Comparison of ENCODE assay signal across 11 cellular contexts in genomic region chr9:114869845-114870244, GRCh38.
DNase-seq lines count a peak whose midpoint lies in the region; ATAC-seq and TF ChIP-seq lines count a peak whose summit lies in the region.
"Had no signal": no experiment of that assay in that cellular context is flagged by ENCODE, and none has a peak within 500 bp of the region (broad histone marks: within the 10 kb centered on the region; RNA-seq: fewer than 3 reads in every experiment).

No MANE protein-coding gene starts in this region.

- DNase-seq in Calu3 (peak; percentile 61), Peyer's patch (peak; percentile 43 to 66 (median 44)), hepatocyte (ENCODE audit: low spot score) (peak; percentile 37), testis (no peak), GM10266 (ENCODE audit: extremely low spot score) (no peak), foreskin melanocyte (no peak)
- DNase-seq: left ventricle myocardium superior, posterior cingulate gyrus had no signal

- intact Hi-C loops in Calu3 (cut with micrococcal nuclease; ENCODE audit: unreplicated experiment) (no loop called here), testis (cut with DNase I; ENCODE audit: low total_unique reads) (no loop called here)

- ATAC-seq in GM21786 (IDR thresholded peaks at IDR 0.05; ENCODE audit: unreplicated experiment) = no peak
- ATAC-seq: GM12878, left ventricle myocardium superior had no signal

- H3K9me2 ChIP-seq in hepatocyte (replicated peaks; ENCODE audit: insufficient read depth) = no peaks in the 10 kb centered on the region

- BruUV-seq in Calu3 (replicated peaks; lab: Mats Ljungman, UMichigan) = no TSS peak

- H3K9me3 ChIP-seq in Peyer's patch (no peaks in the 10 kb centered on the region), hepatocyte (ENCODE audit: low read depth) (no peaks in the 10 kb centered on the region), testis (no peaks in the 10 kb centered on the region)

- H3K4me3 Mint-ChIP-seq in Calu3 (ENCODE audit: low read depth, unreplicated experiment) = no peak overlapping the region

- H3K27me3 Mint-ChIP-seq in Calu3 (ENCODE audit: unreplicated experiment) = no peaks in the 10 kb centered on the region

- no peak overlapping the region for H2AFZ ChIP-seq in hepatocyte

- H3K27ac Mint-ChIP-seq in Calu3 (ENCODE audit: unreplicated experiment) = no peak overlapping the region

- H3K4me3 ChIP-seq in Peyer's patch (no peak overlapping the region), hepatocyte (no peak overlapping the region), testis (no peak overlapping the region)
- H3K4me3 ChIP-seq: GM12878 had no signal

- H3K36me3 Mint-ChIP-seq in Calu3 (ENCODE audit: insufficient read depth, unreplicated experiment) = no peaks in the 10 kb centered on the region

- H3K9me3 Mint-ChIP-seq in Calu3 (ENCODE audit: low read depth, unreplicated experiment) = peaks cover 2% of the 10 kb centered on the region

- H3K4me1 ChIP-seq in Peyer's patch = peaks cover 0 to 12% (median 4%) of the 10 kb centered on the region in 4 donors
- no peaks in the 10 kb centered on the region for H3K4me1 ChIP-seq in hepatocyte (ENCODE audit: insufficient read depth)
- no peaks in the 10 kb centered on the region for H3K4me1 ChIP-seq in testis

- H3K27ac ChIP-seq in 22Rv1 (peak overlapping the region; percentile 37), Peyer's patch (peak overlapping the region in 1 of 4 donors; percentile 15), hepatocyte (no peak overlapping the region), testis (no peak overlapping the region)

- H4K20me1 ChIP-seq in hepatocyte (ENCODE audit: insufficient read depth, poor library complexity, severe bottlenecking) = no peaks in the 10 kb centered on the region

- H3K4me1 Mint-ChIP-seq in Calu3 (ENCODE audit: low read depth, unreplicated experiment) = peaks cover 8% of the 10 kb centered on the region

- H3K36me3 ChIP-seq in Peyer's patch (no peaks in the 10 kb centered on the region), hepatocyte (replicated peaks; ENCODE audit: insufficient read depth, low read depth) (no peaks in the 10 kb centered on the region), testis (ENCODE audit: low read depth, missing control alignments) (no peaks in the 10 kb centered on the region)

- H3K4me2 ChIP-seq in hepatocyte = no peak overlapping the region

- TF ChIP-seq CTCF in 22Rv1 (IDR thresholded peaks at IDR 0.05) = no peak
- no peak for TF ChIP-seq CTCF in Calu3 (IDR thresholded peaks at IDR 0.05; ENCODE audit: unreplicated experiment)
- TF ChIP-seq CTCF in Peyer's patch (IDR thresholded peaks at IDR 0.05) = no peak
- no peak for TF ChIP-seq CTCF in hepatocyte (IDR thresholded peaks at IDR 0.05; ENCODE audit: poor library complexity)
- no peak for TF ChIP-seq CTCF in testis (IDR thresholded peaks at IDR 0.05)
- no peak for TF ChIP-seq CTCF in GM10266 (IDR thresholded peaks at IDR 0.05; ENCODE audit: control insufficient read depth, insufficient read depth, low read depth, missing control alignments)

- H3K27me3 ChIP-seq in Peyer's patch (no peaks in the 10 kb centered on the region), hepatocyte (no peaks in the 10 kb centered on the region), testis (no peaks in the 10 kb centered on the region)

- WGBS in hepatocyte (ENCODE audit: low lambda C conversion rate, missing lambda C conversion rate) = 44% methylated on average over 3 of the region's 3 CpGs
- WGBS in testis, 2 donors = 64 to 71% methylated on average over 3 of the region's 3 CpGs

- no peaks in the 10 kb centered on the region for H3K79me2 ChIP-seq in hepatocyte

- TF ChIP-seq POLR2A in Peyer's patch (IDR thresholded peaks at IDR 0.05) = no peak
- TF ChIP-seq POLR2A in testis (IDR thresholded peaks at IDR 0.05) = no peak

- CTCF ChIA-PET in Calu3 (lab: Charles Lee) = interaction anchor here (1.4 kb wide), 1 partner anchor 64 kb away, joined by 3 read pairs; the partner anchor contains the start of gene TNFSF15

Comparison
In these comparisons a context has a peak if more than half of its experiments do, and no peak if none do; other contexts are left out.
1. DNase-seq: peak in Calu3 (single experiment), Peyer's patch (3 of 3) and hepatocyte (single experiment); none in testis (single experiment), GM10266 (single experiment) and foreskin melanocyte (single experiment).